ENCODE assay signal across 21 cellular contexts in genomic region chr11:35734669-35735068, GRCh38.
A peak's percentile ranks its signal among the peaks of the same experiment; 100 is the strongest.
DNase-seq lines count a peak whose midpoint lies in the region; ATAC-seq, FAIRE-seq and TF ChIP-seq lines count a peak whose summit lies in the region.
"Had no signal": no experiment of that assay in that cellular context is flagged by ENCODE, and none has a peak within 500 bp of the region (broad histone marks: within the 10 kb centered on the region; RNA-seq: fewer than 3 reads in every experiment).

No MANE protein-coding gene starts in this region.

- peaks cover 0 to 2% of the 10 kb centered on the region in 2 donors for H3K36me3 ChIP-seq in kidney (ENCODE audit: control insufficient read depth in 1 of 2, insufficient read depth in 2 of 2, low read length in 2 of 2)
- peaks cover 0 to 1% (median 0%) of the 10 kb centered on the region in 4 donors for H3K36me3 ChIP-seq in right lobe of liver
- H3K36me3 ChIP-seq: HAP-1 had no signal

- H3K4me1 ChIP-seq in kidney (ENCODE audit: control insufficient read depth in 1 of 2, insufficient read depth in 1 of 2, low read depth in 1 of 2, low read length in 2 of 2) (peaks cover 18 to 19% of the 10 kb centered on the region in 2 donors), right lobe of liver (peaks cover 0 to 33% (median 16%) of the 10 kb centered on the region in 4 donors)
- H3K4me1 ChIP-seq: HAP-1 had no signal

- FAIRE-seq in kidney (lab: Jason Lieb, UNC): peak; percentile 83

- peak overlapping the region; percentile 84 for H3K27ac ChIP-seq in 22Rv1
- peak overlapping the region; percentile 17 to 72 for H3K27ac ChIP-seq in kidney (ENCODE audit: low read depth in 2 of 2, low read length in 2 of 2)
- peak overlapping the region in 1 of 3 donors; percentile 48 for H3K27ac ChIP-seq in right lobe of liver
- H3K27ac ChIP-seq: C4-2B, GM23248 had no signal

- H3K27me3 ChIP-seq in right lobe of liver: no peaks in the 10 kb centered on the region

- H3K9ac ChIP-seq in kidney (ENCODE audit: low read length in 2 of 2): no peak overlapping the region
- H3K9ac ChIP-seq: GM23248 had no signal

- peaks cover 16% of the 10 kb centered on the region for H3K9me3 Mint-ChIP-seq in mesothelial cell of epicardium

- H3K27me3 Mint-ChIP-seq in T-helper 17 cell: no peaks in the 10 kb centered on the region
- no peaks in the 10 kb centered on the region for H3K27me3 Mint-ChIP-seq in mesothelial cell of epicardium (ENCODE audit: low read depth)

- TF ChIP-seq POLR2A in right lobe of liver (IDR thresholded peaks at IDR 0.05): no peak

- H3K9me3 ChIP-seq in T-helper 17 cell (ENCODE audit: control insufficient read depth, low read length, poor library complexity, severe bottlenecking): no peaks in the 10 kb centered on the region
- no peaks in the 10 kb centered on the region for H3K9me3 ChIP-seq in kidney (ENCODE audit: control insufficient read depth in 1 of 2, low read length in 2 of 2)
- H3K9me3 ChIP-seq in right lobe of liver: peaks cover 0 to 3% (median 0%) of the 10 kb centered on the region in 4 donors
- H3K9me3 ChIP-seq: HAP-1 had no signal

- DNase-seq in T-helper 17 cell (no peak), kidney (no peak), right lobe of liver (no peak), NCI-H2196 (lab: John Stamatoyannopoulos, UW; ENCODE audit: unreplicated experiment) (no peak), mesothelial cell of epicardium (ENCODE audit: low spot score in 2 of 2, unreplicated experiment in 2 of 2) (no peak)
- no peak for DNase-seq in stimulated activated CD4-positive, alpha-beta T cell treated with anti-CD3 and anti-CD28 coated beads, Interleukin-15, amount 100 ng/mL, for 24 hours
- DNase-seq: 8988T; EL; GM23248; KG1; NCI-H1092 treated with DMSO at 0.1 percent for 48 hours; NCI-H2029; NCI-H345; NCI-H524; NCI-H774; NK-92 treated with Interleukin-12 subunit alpha and Interleukin-12 subunit beta, amount 100 ng/mL, for 24 hours had no signal

- TF ChIP-seq CTCF in 22Rv1 (IDR thresholded peaks at IDR 0.05) (no peak), kidney (IDR thresholded peaks at IDR 0.05; ENCODE audit: borderline replicate concordance, extremely low read depth, insufficient read depth) (no peak), right lobe of liver (IDR thresholded peaks at IDR 0.05) (no peak), mesothelial cell of epicardium (IDR thresholded peaks at IDR 0.05; ENCODE audit: unreplicated experiment) (no peak)

- H3K27ac Mint-ChIP-seq in T-helper 17 cell (peak overlapping the region; percentile 24), mesothelial cell of epicardium (no peak overlapping the region)

- peaks cover 15% of the 10 kb centered on the region for H3K36me3 Mint-ChIP-seq in T-helper 17 cell (ENCODE audit: low read depth)
- peaks cover 61% of the 10 kb centered on the region for H3K36me3 Mint-ChIP-seq in mesothelial cell of epicardium

- WGBS in right lobe of liver (ENCODE audit: insufficient coverage, low coverage, low lambda C conversion rate, missing lambda C conversion rate): 40% methylated on average over 1 of the region's 1 CpG

- ATAC-seq in T-helper 17 cell: no peak
- ATAC-seq in right lobe of liver: peak in 3 of 4 donors; percentile 58 to 85 (median 61)
- ATAC-seq in GM19397 (IDR thresholded peaks at IDR 0.05; ENCODE audit: unreplicated experiment): no peak
- ATAC-seq: Panc1 had no signal

- no peak overlapping the region for H3K4me3 ChIP-seq in kidney (ENCODE audit: low read length in 2 of 2)
- no peak overlapping the region for H3K4me3 ChIP-seq in right lobe of liver
- H3K4me3 ChIP-seq: GM23248, HAP-1 had no signal

- peaks cover 25% of the 10 kb centered on the region for H3K4me1 Mint-ChIP-seq in T-helper 17 cell
- peaks cover 4% of the 10 kb centered on the region for H3K4me1 Mint-ChIP-seq in mesothelial cell of epicardium

- H3K4me3 Mint-ChIP-seq in T-helper 17 cell (no peak overlapping the region), mesothelial cell of epicardium (no peak overlapping the region)

- intact Hi-C loops in kidney (cut with DNase I): no loop called here
- intact Hi-C loops in right lobe of liver (cut with DNase I): no loop called here

Comparison
In these comparisons a context has a peak if more than half of its experiments do, and no peak if none do; other contexts are left out.
1. ATAC-seq: peak in right lobe of liver (3 of 4); none in T-helper 17 cell (single experiment) and GM19397 (single experiment).